13 cellular contexts compared by ENCODE assay signal in the genomic region with DNA sequence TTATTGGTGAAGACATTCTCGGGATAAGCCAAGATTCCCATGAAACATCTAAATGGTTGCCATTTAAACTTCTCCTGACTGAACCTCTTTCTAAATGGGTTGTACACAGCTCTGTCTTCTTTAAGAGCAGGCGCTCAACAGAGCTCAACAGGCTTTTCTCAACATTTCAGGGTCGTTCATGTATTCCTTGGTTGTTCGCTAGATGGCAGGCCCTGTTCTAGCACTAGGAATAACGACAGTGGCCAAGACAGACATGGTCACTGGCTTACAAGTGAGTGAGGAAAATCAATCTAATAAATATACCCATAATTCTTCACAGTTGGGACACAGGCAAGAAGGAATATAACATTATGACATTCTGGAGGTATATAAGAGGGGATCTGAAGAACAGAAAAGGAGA.
DNase-seq lines count a peak whose midpoint lies in the region; ATAC-seq, FAIRE-seq and TF ChIP-seq lines count a peak whose summit lies in the region.
"Had no signal": no experiment of that assay in that cellular context is flagged by ENCODE, and none has a peak within 500 bp of the region (broad histone marks: within the 10 kb centered on the region; RNA-seq: fewer than 3 reads in every experiment).

No MANE protein-coding gene starts in this region.

- H2BK120ac ChIP-seq in H1 (replicated peaks; ENCODE audit: low read depth, low read length) = no peak overlapping the region

- no peak overlapping the region for H3K18ac ChIP-seq in H1 (ENCODE audit: extremely low read depth, low read length)

- H2AK5ac ChIP-seq in H1 (ENCODE audit: low read depth, low read length) = no peak overlapping the region

- CTCF ChIA-PET in H1 (lab: Charles Lee; ENCODE audit: partially characterized antibody) = interaction anchor here (0.5 to 4.0 kb wide), 12 partner anchors 11 to 254 kb away, joined by 3 to 28 read pairs (median 4); no protein-coding TSS in a partner anchor

- intact Hi-C loops in psoas muscle (cut with DNase I) (loop anchor here in 1 of 2 donors (10.0 kb wide), 1 partner anchor 669 kb away; no protein-coding TSS in a partner anchor), upper lobe of right lung (cut with DNase I) (loop anchor here (10.0 kb wide), 1 partner anchor 249 kb away; no protein-coding TSS in a partner anchor)

- whole genome bisulfite sequencing in H1 (ENCODE audit: extremely low coverage in 1 of 2, insufficient coverage in 1 of 2, insufficient read length in 1 of 2, insufficient replicate concordance in 2 of 2, low coverage in 1 of 2, low lambda C conversion rate in 2 of 2, missing lambda C conversion rate in 1 of 2), 2 experiments = 72% methylated on average over 5 of the region's 5 CpGs; no CpG with 5 or more reads in 1 of the 2 experiments
- WGBS in psoas muscle, 3 donors = 58 to 74% (median 70%) methylated on average over 5 of the region's 5 CpGs

- H3K23me2 ChIP-seq in H1 (ENCODE audit: low read depth, low read length) = no peaks in the 10 kb centered on the region

- no peak overlapping the region for H2BK15ac ChIP-seq in H1 (ENCODE audit: low read length)

- DNase-seq in NCI-H146 (lab: John Stamatoyannopoulos, UW) (peak; percentile 35), NCI-H146 treated with DMSO at 0.1 percent for 48 hours (lab: John Stamatoyannopoulos, UW; ENCODE audit: unreplicated experiment) (no peak), H1 (ENCODE audit: low read depth in 1 of 2, low spot score in 2 of 2) (no peak), psoas muscle (no peak), upper lobe of right lung (no peak)
- DNase-seq in activated CD8-positive, alpha-beta memory T cell treated with anti-CD3 and anti-CD28 coated beads, Interleukin-2, amount 50 U/mL, for 4 hours = no peak
- no peak for DNase-seq in activated CD4-positive, CD25-positive, alpha-beta regulatory T cell treated with anti-CD3 and anti-CD28 coated beads, Interleukin-2, amount 50 U/mL, for 72 hours
- DNase-seq: activated effector memory CD4-positive, alpha-beta T cell treated with anti-CD3 and anti-CD28 coated beads, Interleukin-2, amount 50 U/mL, for 16 hours; HCEC 1CT; right lobe of liver had no signal

- H3F3A ChIP-seq in OCI-LY1 (ENCODE audit: insufficient read depth, low read length) = no peaks in the 10 kb centered on the region

- no peak overlapping the region for H2BK20ac ChIP-seq in H1 (ENCODE audit: low read length)

- TF ChIP-seq POLR2A in H1 (IDR thresholded peaks at IDR 0.05; ENCODE audit: control extremely low read depth in 1 of 2, low read depth in 2 of 2, low read length in 2 of 2) = no peak

- H3K23ac ChIP-seq in H1 (ENCODE audit: insufficient read length) = no peak overlapping the region

- H3K9ac ChIP-seq in OCI-LY1 (ENCODE audit: low read length) = no peak overlapping the region
- no peak overlapping the region for H3K9ac ChIP-seq in H1 (replicated peaks in 1 of 4; ENCODE audit: extremely low read depth in 1 of 4, low read depth in 3 of 4, low read length in 3 of 4)

- no peaks in the 10 kb centered on the region for H3K27me3 ChIP-seq in OCI-LY1 (ENCODE audit: insufficient read depth, low read length)
- no peaks in the 10 kb centered on the region; a peak in 2 of 7 replicates for H3K27me3 ChIP-seq in H1 (replicated peaks in 1 of 4; ENCODE audit: control insufficient read depth in 3 of 4, extremely low read depth in 1 of 4, insufficient read depth in 3 of 4, low read length in 3 of 4)
- no peaks in the 10 kb centered on the region for H3K27me3 ChIP-seq in psoas muscle (ENCODE audit: insufficient read depth in 3 of 3, low read length in 2 of 3)
- no peaks in the 10 kb centered on the region for H3K27me3 ChIP-seq in upper lobe of right lung
- H3K27me3 ChIP-seq: right lobe of liver had no signal

- ATAC-seq in psoas muscle (no peak), upper lobe of right lung (no peak)

- no peak for TF ChIP-seq EP300 in H1 (IDR thresholded peaks at IDR 0.05; ENCODE audit: borderline replicate concordance in 1 of 2, low read depth in 2 of 2, low read length in 2 of 2)

- H3K36me3 ChIP-seq in OCI-LY1 (ENCODE audit: insufficient read depth, low read length) = no peaks in the 10 kb centered on the region
- H3K36me3 ChIP-seq in H1 (ENCODE audit: control insufficient read depth in 2 of 4, insufficient read depth in 4 of 4, low read length in 3 of 4) = no peaks in the 10 kb centered on the region
- H3K36me3 ChIP-seq in psoas muscle (ENCODE audit: insufficient read depth in 1 of 2, low read depth in 1 of 2) = no peaks in the 10 kb centered on the region
- H3K36me3 ChIP-seq in upper lobe of right lung = no peaks in the 10 kb centered on the region
- H3K36me3 ChIP-seq: right lobe of liver had no signal

- no peak overlapping the region for H4K8ac ChIP-seq in H1 (ENCODE audit: extremely low read depth, insufficient read depth, low read length)

- H3K79me1 ChIP-seq in H1 (ENCODE audit: low read depth, low read length) = no peaks in the 10 kb centered on the region

- no peak overlapping the region for H3K14ac ChIP-seq in H1 (ENCODE audit: insufficient read length)

- no peaks in the 10 kb centered on the region for H4K20me1 ChIP-seq in OCI-LY1 (ENCODE audit: insufficient read depth, low read length)
- H4K20me1 ChIP-seq in H1 (replicated peaks in 1 of 2; ENCODE audit: control insufficient read depth in 1 of 2, insufficient read depth in 2 of 2, low read length in 2 of 2) = no peaks in the 10 kb centered on the region

- no peak overlapping the region for H2BK5ac ChIP-seq in H1 (ENCODE audit: low read depth, low read length)

- H3K4me3 ChIP-seq in OCI-LY1 (ENCODE audit: low read depth, low read length, poor library complexity, severe bottlenecking) (no peak overlapping the region), H1 (ENCODE audit: extremely low read depth in 1 of 4, insufficient read depth in 2 of 4, low read depth in 3 of 4, low read length in 4 of 4) (no peak overlapping the region), psoas muscle (no peak overlapping the region), upper lobe of right lung (no peak overlapping the region)
- H3K4me3 ChIP-seq: right lobe of liver had no signal

- H3K79me2 ChIP-seq in OCI-LY1 (ENCODE audit: insufficient read depth, low read length) (no peaks in the 10 kb centered on the region), H1 (ENCODE audit: control insufficient read depth in 1 of 2, insufficient read depth in 2 of 2, low read length in 2 of 2) (no peaks in the 10 kb centered on the region)

- H3K9me2 ChIP-seq in OCI-LY1 (ENCODE audit: low read depth, low read length) = no peaks in the 10 kb centered on the region

- H3K4ac ChIP-seq in H1 (replicated peaks; ENCODE audit: insufficient read length, low read depth, low read length) = no peak overlapping the region

- TF ChIP-seq RAD21 in H1 (IDR thresholded peaks at IDR 0.05 in 1 of 2, conservative IDR thresholded peaks at IDR 0.05 in 1 of 2; ENCODE audit: low read depth in 2 of 2, low read length in 2 of 2) = peak; percentile 41 to 55

- H3K4me1 ChIP-seq in OCI-LY1 (ENCODE audit: insufficient read depth, low read length, severe bottlenecking) (no peaks in the 10 kb centered on the region), H1 (replicated peaks in 1 of 4; ENCODE audit: control insufficient read depth in 3 of 4, insufficient read depth in 4 of 4, low read length in 3 of 4) (no peaks in the 10 kb centered on the region; a peak in 2 of 7 replicates), psoas muscle (no peaks in the 10 kb centered on the region), upper lobe of right lung (no peaks in the 10 kb centered on the region)
- H3K4me1 ChIP-seq: right lobe of liver had no signal

- H3K9me3 ChIP-seq in OCI-LY1 (ENCODE audit: low read length) (no peaks in the 10 kb centered on the region), H1 (ENCODE audit: insufficient read depth in 2 of 2, low read depth in 1 of 2, low read length in 1 of 2) (no peaks in the 10 kb centered on the region), psoas muscle (no peaks in the 10 kb centered on the region), upper lobe of right lung (no peaks in the 10 kb centered on the region)
- H3K9me3 ChIP-seq: right lobe of liver had no signal

- FAIRE-seq in H1 (lab: Jason Lieb, UNC) = no peak
- FAIRE-seq: A204.1, urothelium cell line had no signal

- POLR2A ChIA-PET in H1 (lab: Charles Lee; ENCODE audit: partially characterized antibody) = no interaction called here

- no peak overlapping the region for H3K56ac ChIP-seq in H1 (replicated peaks; ENCODE audit: insufficient read length, low read depth, low read length)

- TF ChIP-seq CTCF in OCI-LY1 (IDR thresholded peaks at IDR 0.05; ENCODE audit: low read length) (peak; percentile 40; the same call in 1 of the 2 replicates), H1 (IDR thresholded peaks at IDR 0.05; ENCODE audit: control extremely low read depth in 1 of 3, insufficient read depth in 1 of 3, low read depth in 1 of 3, low read length in 3 of 3) (peak in 2 of 3 experiments; percentile 19 to 20; a peak in 1 of 4 replicates), psoas muscle (IDR thresholded peaks at IDR 0.05) (peak; percentile 14), upper lobe of right lung (IDR thresholded peaks at IDR 0.05) (no peak)

- no peak overlapping the region for H3K4me2 ChIP-seq in OCI-LY1 (ENCODE audit: low read length)
- H3K4me2 ChIP-seq in H1 (ENCODE audit: insufficient read depth in 1 of 2, low read depth in 2 of 2, low read length in 2 of 2) = no peak overlapping the region

- no peak overlapping the region for H2AFZ ChIP-seq in OCI-LY1 (ENCODE audit: low read length)
- H2AFZ ChIP-seq in H1 (ENCODE audit: low read length) = no peak overlapping the region

- H4K5ac ChIP-seq in H1 (ENCODE audit: insufficient read length, low read depth, low read length) = no peak overlapping the region

- H2BK12ac ChIP-seq in H1 (ENCODE audit: low read depth, low read length) = no peak overlapping the region

- no peak overlapping the region for H4K91ac ChIP-seq in H1 (replicated peaks; ENCODE audit: insufficient read length, low read length)

- H3K27ac ChIP-seq in OCI-LY1 (ENCODE audit: low read depth, low read length, poor library complexity, severe bottlenecking) = no peak overlapping the region
- no peak overlapping the region for H3K27ac ChIP-seq in H1 (ENCODE audit: low read depth, low read length)
- H3K27ac ChIP-seq in psoas muscle = no peak overlapping the region
- no peak overlapping the region for H3K27ac ChIP-seq in upper lobe of right lung
- H3K27ac ChIP-seq: right lobe of liver had no signal

TF ChIP-seq in H1, 55 proteins besides CTCF, POLR2A, EP300 and RAD21 (continues in another document):
- TF ChIP-seq NRF1 (IDR thresholded peaks at IDR 0.05; ENCODE audit: low read depth, low read length) (no peak), SIRT6 (IDR thresholded peaks at IDR 0.05; ENCODE audit: low read length) (no peak), TAF7 (optimal IDR thresholded peaks at IDR 0.05; ENCODE audit: borderline replicate concordance, low read depth, low read length) (no peak), CHD1 (IDR thresholded peaks at IDR 0.05; ENCODE audit: low read depth, low read length) (no peak), HDAC2 (IDR thresholded peaks at IDR 0.05; ENCODE audit: borderline replicate concordance in 1 of 2, low read depth in 2 of 2, low read length in 2 of 2) (no peak), CBX5 (IDR thresholded peaks at IDR 0.05; ENCODE audit: low read depth, low read length) (no peak), TBP (IDR thresholded peaks at IDR 0.05; ENCODE audit: low read depth, low read length) (no peak), RXRA (IDR thresholded peaks at IDR 0.05; ENCODE audit: insufficient read depth, low read depth, low read length) (no peak), GABPA (IDR thresholded peaks at IDR 0.05; ENCODE audit: borderline replicate concordance, insufficient read depth, low read length) (no peak)
